ENCODE assay signal across 12 cellular contexts in genomic region chr2:98480598-98480997, GRCh38. TPM values are rescaled to one million over a fixed set of nuclear protein-coding genes. Genes with fewer than 3 reads are reported as not detected.
DNase-seq lines count a peak whose midpoint lies in the region; ATAC-seq and TF ChIP-seq lines count a peak whose summit lies in the region.
"Had no signal": no experiment of that assay in that cellular context is flagged by ENCODE, and none has a peak within 500 bp of the region (broad histone marks: within the 10 kb centered on the region; RNA-seq: fewer than 3 reads in every experiment).

No MANE protein-coding gene starts in this region.

- no peaks in the 10 kb centered on the region for H3K9me2 ChIP-seq in PC-9 (ENCODE audit: insufficient read depth)

- CTCF ChIA-PET in PC-9 (lab: Charles Lee) = no interaction called here

- H3K4me3 ChIP-seq in PC-9 (no peak overlapping the region), lower lobe of right lung (no peak overlapping the region), tibial artery (no peak overlapping the region), HAP-1 (no peak overlapping the region)
- H3K4me3 ChIP-seq: esophagus squamous epithelium, heart right ventricle, tibial nerve had no signal

- no peak for DNase-seq in stimulated activated naive CD8-positive, alpha-beta T cell treated with anti-CD3 and anti-CD28 coated beads, Interleukin-15, amount 100 ng/mL, for 72 hours
- DNase-seq in stimulated activated naive CD8-positive, alpha-beta T cell treated with anti-CD3 and anti-CD28 coated beads, Interleukin-15, Interleukin-2, amounts not matched to agents 100 U/mL and 50 U/mL, for 24 hours = no peak
- DNase-seq in PC-9 (no peak), lower lobe of right lung (no peak), tibial artery (no peak), HAP-1 (ENCODE audit: low spot score in 2 of 2) (no peak)
- DNase-seq in effector memory CD8-positive, alpha-beta T cell = no peak
- DNase-seq in stimulated activated CD4-positive, alpha-beta T cell treated with anti-CD3 and anti-CD28 coated beads, Interleukin-1b, Interleukin-23, amount 100 ng/mL, for 48 hours = no peak
- DNase-seq: cortex of kidney, esophagus squamous epithelium had no signal

- H3K27ac ChIP-seq in PC-9 (peak overlapping the region; percentile 93), lower lobe of right lung (no peak overlapping the region), tibial artery (no peak overlapping the region)
- H3K27ac ChIP-seq: esophagus squamous epithelium, tibial nerve had no signal

- no peaks in the 10 kb centered on the region for H3K9me3 ChIP-seq in PC-9 (ENCODE audit: insufficient read depth, low read depth)
- H3K9me3 ChIP-seq in lower lobe of right lung = no peaks in the 10 kb centered on the region
- no peaks in the 10 kb centered on the region for H3K9me3 ChIP-seq in tibial artery
- no peaks in the 10 kb centered on the region for H3K9me3 ChIP-seq in HAP-1
- H3K9me3 ChIP-seq: esophagus squamous epithelium, heart right ventricle, tibial nerve had no signal

- no peak for ATAC-seq in stimulated activated naive CD8-positive, alpha-beta T cell treated with anti-CD3 and anti-CD28 coated beads, Interleukin-15, amount 100 ng/mL, for 72 hours
- no peak for ATAC-seq in stimulated activated naive CD8-positive, alpha-beta T cell treated with anti-CD3 and anti-CD28 coated beads, Interleukin-15, Interleukin-2, amounts not matched to agents 100 U/mL and 50 U/mL, for 24 hours
- no peak for ATAC-seq in effector memory CD8-positive, alpha-beta T cell (replicated peaks)
- no peak for ATAC-seq in lower lobe of right lung

- in situ Hi-C loops in HAP-1 (cut with MboI; ENCODE audit: low sequenced_read_pairs) = no loop called here

- peaks cover 82% of the 10 kb centered on the region for H3K79me2 ChIP-seq in PC-9 (ENCODE audit: low read depth)

- no peak overlapping the region for H3K27ac Mint-ChIP-seq in stimulated activated naive CD8-positive, alpha-beta T cell treated with anti-CD3 and anti-CD28 coated beads, Interleukin-15, amount 100 ng/mL, for 72 hours
- peak overlapping the region; percentile 92 to 93 for H3K27ac Mint-ChIP-seq in effector memory CD8-positive, alpha-beta T cell

- H3K4me2 ChIP-seq in PC-9 = peak overlapping the region; percentile 25

- H3K4me3 Mint-ChIP-seq in stimulated activated naive CD8-positive, alpha-beta T cell treated with anti-CD3 and anti-CD28 coated beads, Interleukin-15, amount 100 ng/mL, for 72 hours = peak overlapping the region; percentile 60 to 66
- H3K4me3 Mint-ChIP-seq in effector memory CD8-positive, alpha-beta T cell = peak overlapping the region in 1 of 2 donors; percentile 43

- no peaks in the 10 kb centered on the region for H4K20me1 ChIP-seq in PC-9 (ENCODE audit: insufficient read depth)

- H3K27me3 Mint-ChIP-seq in stimulated activated naive CD8-positive, alpha-beta T cell treated with anti-CD3 and anti-CD28 coated beads, Interleukin-15, amount 100 ng/mL, for 72 hours = no peaks in the 10 kb centered on the region
- H3K27me3 Mint-ChIP-seq in effector memory CD8-positive, alpha-beta T cell = no peaks in the 10 kb centered on the region

- TF ChIP-seq CTCF in PC-9 (conservative IDR thresholded peaks at IDR 0.05) = no peak
- no peak for TF ChIP-seq CTCF in lower lobe of right lung (IDR thresholded peaks at IDR 0.05)
- TF ChIP-seq CTCF in tibial artery (IDR thresholded peaks at IDR 0.05) = no peak

- peaks cover 7% of the 10 kb centered on the region for H3K36me3 Mint-ChIP-seq in effector memory CD8-positive, alpha-beta T cell (ENCODE audit: insufficient read depth)

- H3K36me3 ChIP-seq in PC-9 (ENCODE audit: low read depth) (no peaks in the 10 kb centered on the region), lower lobe of right lung (no peaks in the 10 kb centered on the region), tibial artery (no peaks in the 10 kb centered on the region), HAP-1 (replicated peaks) (no peaks in the 10 kb centered on the region)
- H3K36me3 ChIP-seq: esophagus squamous epithelium, heart right ventricle, tibial nerve had no signal

- POLR2A ChIA-PET in PC-9 (lab: Charles Lee; ENCODE audit: unreplicated experiment) = interaction anchor here (1.1 kb wide), 1 partner anchor 388 kb away, joined by 6 read pairs; no protein-coding TSS in a partner anchor

- intact Hi-C loops in PC-9 (cut with micrococcal nuclease; ENCODE audit: unreplicated experiment) (loop anchor here (1.0 to 5.0 kb wide), 3 partner anchors 35 to 389 kb away; no protein-coding TSS in a partner anchor), lower lobe of right lung (cut with DNase I) (no loop called here), tibial artery (cut with DNase I; ENCODE audit: low total_unique reads) (no loop called here)

- H3K27me3 ChIP-seq in PC-9 (ENCODE audit: insufficient read depth, low read depth) (no peaks in the 10 kb centered on the region), lower lobe of right lung (ENCODE audit: low read depth) (no peaks in the 10 kb centered on the region), tibial artery (no peaks in the 10 kb centered on the region), HAP-1 (ENCODE audit: low read depth) (no peaks in the 10 kb centered on the region)
- H3K27me3 ChIP-seq: heart right ventricle, tibial nerve had no signal

- peaks cover 99% of the 10 kb centered on the region for H3K4me1 Mint-ChIP-seq in stimulated activated naive CD8-positive, alpha-beta T cell treated with anti-CD3 and anti-CD28 coated beads, Interleukin-15, amount 100 ng/mL, for 72 hours
- H3K4me1 Mint-ChIP-seq in effector memory CD8-positive, alpha-beta T cell (ENCODE audit: low read depth in 2 of 2) = peaks cover 86 to 98% of the 10 kb centered on the region in 2 donors

- BruUV-seq in PC-9 (replicated peaks; lab: Mats Ljungman, UMichigan) = TSS peak; percentile 45

- H2AFZ ChIP-seq in PC-9 = no peak overlapping the region

- peaks cover 74% of the 10 kb centered on the region for H3K4me1 ChIP-seq in PC-9 (replicated peaks; ENCODE audit: insufficient read depth)
- peaks cover 81% of the 10 kb centered on the region for H3K4me1 ChIP-seq in lower lobe of right lung
- H3K4me1 ChIP-seq in tibial artery = peaks cover 0 to 36% (median 20%) of the 10 kb centered on the region in 4 donors
- peaks cover 6% of the 10 kb centered on the region for H3K4me1 ChIP-seq in HAP-1

- peaks cover 36% of the 10 kb centered on the region for H3F3A ChIP-seq in PC-9 (ENCODE audit: insufficient read depth, low read depth)

- H3K9me3 Mint-ChIP-seq in stimulated activated naive CD8-positive, alpha-beta T cell treated with anti-CD3 and anti-CD28 coated beads, Interleukin-15, amount 100 ng/mL, for 72 hours = no peaks in the 10 kb centered on the region
- no peaks in the 10 kb centered on the region for H3K9me3 Mint-ChIP-seq in effector memory CD8-positive, alpha-beta T cell

RNA-seq across cellular contexts. Expression of gene INPP4A, which starts 35.9 kb away (rescaled TPM):
- total RNA-seq in PC-9 (2021) = 50.5 and 52.9 TPM in 2 replicates
- total RNA-seq in lower lobe of right lung = 35.6 TPM

Comparison
In these comparisons a context has a peak if more than half of its experiments do, and no peak if none do; other contexts are left out.
1. H3K27ac Mint-ChIP-seq: peak in effector memory CD8-positive, alpha-beta T cell (2 of 2); none in stimulated activated naive CD8-positive, alpha-beta T cell treated with anti-CD3 and anti-CD28 coated beads, Interleukin-15, amount 100 ng/mL, for 72 hours (0 of 2).